Comparison of ENCODE assay signal across 11 cellular contexts in the genomic region with DNA sequence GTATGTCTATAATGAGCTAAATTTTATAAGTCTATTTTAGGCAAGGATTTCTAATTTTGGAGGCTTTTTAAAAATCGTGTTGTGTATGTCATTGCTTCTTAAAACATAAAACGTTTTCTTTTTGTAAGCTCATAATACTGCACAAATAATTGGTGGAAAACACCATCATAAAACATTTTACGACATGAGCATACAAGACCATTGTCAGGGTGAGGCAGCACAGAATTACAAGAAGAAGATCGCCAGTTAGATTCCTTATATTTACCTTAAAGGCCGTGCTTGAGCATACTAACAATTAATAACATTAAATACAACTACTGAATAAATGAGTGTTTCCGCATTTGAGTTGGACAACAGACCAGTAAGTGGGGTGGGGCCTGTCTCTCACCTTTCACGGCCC. TPM values are rescaled to one million over a fixed set of nuclear protein-coding genes. Genes with fewer than 3 reads are reported as not detected.
DNase-seq lines count a peak whose midpoint lies in the region; ATAC-seq and TF ChIP-seq lines count a peak whose summit lies in the region.
"Had no signal": no experiment of that assay in that cellular context is flagged by ENCODE, and none has a peak within 500 bp of the region (broad histone marks: within the 10 kb centered on the region; RNA-seq: fewer than 3 reads in every experiment).

No MANE protein-coding gene starts in this region.

- in situ Hi-C loops in HAP-1 (cut with MboI; ENCODE audit: low sequenced_read_pairs), result loop anchor here (25.0 kb wide), 1 partner anchor 537 kb away; no protein-coding TSS in a partner anchor

- intact Hi-C loops in PC-3 (cut with micrococcal nuclease) (loop anchor here (10.0 kb wide), 1 partner anchor 319 kb away; the partner anchor contains the start of gene ALDH9A1), esophagus squamous epithelium (cut with DNase I) (no loop called here)
- intact Hi-C loops in activated CD4-positive, alpha-beta T cell treated with anti-CD3 and anti-CD28 coated beads, Interleukin-2, amount 10 ng/mL, durations not matched to agents 24 days and 14 days (cut with micrococcal nuclease), result no loop called here

- H3K9me3 ChIP-seq in PC-3 (ENCODE audit: low read length), result no peaks in the 10 kb centered on the region
- no peaks in the 10 kb centered on the region for H3K9me3 ChIP-seq in esophagus squamous epithelium
- H3K9me3 ChIP-seq in parathyroid adenoma (ENCODE audit: control insufficient read depth, low read length), result no peaks in the 10 kb centered on the region
- no peaks in the 10 kb centered on the region for H3K9me3 ChIP-seq in HAP-1

- no peaks in the 10 kb centered on the region for H3K79me2 ChIP-seq in PC-3 (ENCODE audit: low read length)
- H3K79me2 ChIP-seq in parathyroid adenoma, result no peaks in the 10 kb centered on the region

- no peaks in the 10 kb centered on the region for H3K27me3 ChIP-seq in PC-3 (ENCODE audit: low read length)
- peaks cover 0 to 51% (median 0%) of the 10 kb centered on the region in 4 donors for H3K27me3 ChIP-seq in esophagus squamous epithelium
- no peaks in the 10 kb centered on the region for H3K27me3 ChIP-seq in parathyroid adenoma (ENCODE audit: control insufficient read depth, insufficient read depth, low read length)
- no peaks in the 10 kb centered on the region; the same call in 1 of the 2 replicates for H3K27me3 ChIP-seq in HAP-1 (ENCODE audit: low read depth)

- H3K4me2 ChIP-seq in PC-3 (ENCODE audit: low read length) (peak overlapping the region; percentile 91), parathyroid adenoma (ENCODE audit: low read length) (peak overlapping the region; percentile 62)

- POLR2A ChIA-PET in PC-3 (lab: Charles Lee; ENCODE audit: unreplicated experiment), result interaction anchor here (0.5 to 1.0 kb wide), 4 partner anchors 77 to 393 kb away, joined by 3 read pairs; partner anchors contain the start of gene TMCO1

- H3K9me2 ChIP-seq in PC-3 (replicated peaks; ENCODE audit: low read length), result no peaks in the 10 kb centered on the region

- 15 to 18% methylated on average over 6 to 7 of the region's 7 CpGs for WGBS in esophagus squamous epithelium, 2 donors

- H3K27ac ChIP-seq in C4-2B (peak overlapping the region; percentile 62), PC-3 (ENCODE audit: low read length) (peak overlapping the region; percentile 89), esophagus squamous epithelium (peak overlapping the region; percentile 72 to 92 (median 80)), parathyroid adenoma (peak overlapping the region; percentile 47)

- H3F3A ChIP-seq in PC-3 (ENCODE audit: low read length, unreplicated experiment), result no peaks in the 10 kb centered on the region

- H3K9ac ChIP-seq in PC-3 (ENCODE audit: low read length) (peak overlapping the region; percentile 82), parathyroid adenoma (no peak overlapping the region)

- peak; percentile 31 for ATAC-seq in PC-3
- no peak for ATAC-seq in HG03571 (IDR thresholded peaks at IDR 0.05; ENCODE audit: unreplicated experiment)

- no peak overlapping the region for H3K27ac Mint-ChIP-seq in activated CD4-positive, alpha-beta T cell treated with anti-CD3 and anti-CD28 coated beads, Interleukin-2, amount 10 ng/mL, durations not matched to agents 24 days and 14 days
- H3K27ac Mint-ChIP-seq: activated CD4-positive, alpha-beta T cell treated with anti-CD3 and anti-CD28 coated beads for 36 hours had no signal

- no peaks in the 10 kb centered on the region for H4K20me1 ChIP-seq in PC-3 (ENCODE audit: low read length)

- peaks cover 11% of the 10 kb centered on the region for H3K4me1 Mint-ChIP-seq in activated CD4-positive, alpha-beta T cell treated with anti-CD3 and anti-CD28 coated beads, Interleukin-2, amount 10 ng/mL, durations not matched to agents 24 days and 14 days

- H3K4me3 Mint-ChIP-seq in activated CD4-positive, alpha-beta T cell treated with anti-CD3 and anti-CD28 coated beads, Interleukin-2, amount 10 ng/mL, durations not matched to agents 24 days and 14 days, result no peak overlapping the region

- peaks cover 70% of the 10 kb centered on the region for H3K27me3 Mint-ChIP-seq in activated CD4-positive, alpha-beta T cell treated with anti-CD3 and anti-CD28 coated beads, Interleukin-2, amount 10 ng/mL, durations not matched to agents 24 days and 14 days

- H3K36me3 ChIP-seq in PC-3 (ENCODE audit: low read depth, low read length) (no peaks in the 10 kb centered on the region), esophagus squamous epithelium (no peaks in the 10 kb centered on the region), parathyroid adenoma (ENCODE audit: control insufficient read depth, insufficient read depth, low read length) (no peaks in the 10 kb centered on the region), HAP-1 (replicated peaks) (no peaks in the 10 kb centered on the region)

- H3K9me3 Mint-ChIP-seq in activated CD4-positive, alpha-beta T cell treated with anti-CD3 and anti-CD28 coated beads, Interleukin-2, amount 10 ng/mL, durations not matched to agents 24 days and 14 days, result no peaks in the 10 kb centered on the region

- CTCF ChIA-PET in PC-3 (lab: Charles Lee), result interaction anchor here (0.6 to 0.9 kb wide), 3 partner anchors 8 to 246 kb away, joined by 3 to 4 read pairs (median 3); no protein-coding TSS in a partner anchor

- no peak for TF ChIP-seq POLR2A in esophagus squamous epithelium (IDR thresholded peaks at IDR 0.05)

- H2AFZ ChIP-seq in PC-3 (ENCODE audit: low read length) (peak overlapping the region; percentile 85), parathyroid adenoma (no peak overlapping the region)

- TF ChIP-seq CTCF in C4-2B (conservative IDR thresholded peaks at IDR 0.05) (no peak), PC-3 (conservative IDR thresholded peaks at IDR 0.05; ENCODE audit: low read depth, low read length) (no peak), esophagus squamous epithelium (IDR thresholded peaks at IDR 0.05) (no peak), parathyroid adenoma (IDR thresholded peaks at IDR 0.05) (no peak)

- H3K4me1 ChIP-seq in PC-3 (ENCODE audit: insufficient read depth, low read length), result peaks cover 23% of the 10 kb centered on the region
- H3K4me1 ChIP-seq in esophagus squamous epithelium, result peaks cover 6 to 17% (median 11%) of the 10 kb centered on the region in 3 donors
- no peaks in the 10 kb centered on the region for H3K4me1 ChIP-seq in parathyroid adenoma
- H3K4me1 ChIP-seq in HAP-1, result peaks cover 9% of the 10 kb centered on the region

- H3K36me3 Mint-ChIP-seq in activated CD4-positive, alpha-beta T cell treated with anti-CD3 and anti-CD28 coated beads, Interleukin-2, amount 10 ng/mL, durations not matched to agents 24 days and 14 days (ENCODE audit: low read depth), result no peaks in the 10 kb centered on the region

- H3K4me3 ChIP-seq in PC-3 (ENCODE audit: low read length), result peak overlapping the region; percentile 68
- peak overlapping the region; percentile 11 to 67 (median 40) for H3K4me3 ChIP-seq in esophagus squamous epithelium
- no peak overlapping the region for H3K4me3 ChIP-seq in parathyroid adenoma (ENCODE audit: low read depth, low read length)
- H3K4me3 ChIP-seq in HAP-1, result no peak overlapping the region

- DNase-seq in PC-3 (peak; percentile 39), esophagus squamous epithelium (lab: John Stamatoyannopoulos, UW) (no peak), HAP-1 (ENCODE audit: low spot score in 2 of 2) (no peak), NAMALWA (ENCODE audit: low spot score) (no peak)
- DNase-seq in activated CD4-positive, alpha-beta T cell treated with anti-CD3 and anti-CD28 coated beads, Interleukin-2, amount 10 ng/mL, durations not matched to agents 24 days and 14 days, result no peak
- DNase-seq: NK-92 treated with Interleukin-12 subunit alpha and Interleukin-12 subunit beta, amount 100 ng/mL, for 24 hours had no signal

- BruUV-seq in PC-3 (replicated peaks; lab: Mats Ljungman, UMichigan), result no TSS peak

RNA-seq across cellular contexts. Expression of gene LMX1A, which starts 19.1 kb away (rescaled TPM):
- total RNA-seq in PC-3 (2014; rRNA removed) (not detected in 2 replicates), esophagus squamous epithelium (under 1 TPM in 3 of 4 donors, not detected in 1; 0.18 to 0.67 (median 0.38) TPM)
- total RNA-seq in activated CD4-positive, alpha-beta T cell treated with anti-CD3 and anti-CD28 coated beads, Interleukin-2, amount 10 ng/mL, durations not matched to agents 24 days and 14 days, result not detected in 2 replicates
- total RNA-seq: activated CD4-positive, alpha-beta T cell treated with anti-CD3 and anti-CD28 coated beads for 36 hours; lung microvascular endothelial cell had no signal

Comparison
In these comparisons a context has a peak if more than half of its experiments do, and no peak if none do; other contexts are left out.
1. H3K4me3 ChIP-seq: peak in PC-3 (single experiment) and esophagus squamous epithelium (4 of 4); none in parathyroid adenoma (single experiment) and HAP-1 (single experiment).
2. Peak in every context shown above with its lines, with median percentiles within 50 percentile points of each other: H3K27ac ChIP-seq.